Comparison of ENCODE assay signal across 12 cellular contexts in the genomic region with DNA sequence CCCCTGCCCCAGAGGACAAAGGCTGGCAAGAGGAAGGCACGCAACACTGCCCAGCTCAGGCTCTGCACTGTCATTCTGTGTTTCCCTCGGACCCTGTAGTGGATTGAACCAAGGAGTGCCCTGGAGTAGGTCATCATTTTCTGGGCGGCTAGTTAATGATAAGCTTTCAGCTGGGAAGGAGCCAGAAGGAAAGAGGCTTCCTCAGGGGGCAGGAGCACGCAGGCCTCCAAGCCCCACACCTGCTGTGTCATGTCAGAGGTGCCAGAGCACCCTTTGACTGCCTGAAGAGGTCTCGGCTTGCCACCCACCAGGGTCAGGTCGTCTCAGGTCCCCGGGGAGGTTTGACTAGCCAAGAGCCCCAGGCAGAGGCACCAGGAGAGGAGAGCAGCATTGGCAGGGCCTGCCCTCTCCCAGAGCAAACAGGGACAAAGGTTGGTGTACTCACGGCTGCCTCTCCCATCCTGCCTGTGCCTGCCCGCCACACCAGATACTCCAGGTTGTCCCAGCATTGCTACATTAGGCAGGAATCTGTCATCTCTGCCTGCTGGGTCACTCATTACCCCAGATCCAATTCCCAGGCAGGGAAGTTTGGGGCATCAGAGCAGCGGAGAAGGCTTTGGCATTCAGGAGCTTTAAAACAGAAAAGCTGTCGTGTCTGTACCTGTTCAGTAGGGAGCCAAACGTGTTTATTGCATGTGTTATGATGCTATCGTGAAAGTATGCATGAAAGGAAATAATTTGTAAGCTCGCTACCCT. TPM values are rescaled to one million over a fixed set of nuclear protein-coding genes. Genes with fewer than 3 reads are reported as not detected.
DNase-seq lines count a peak whose midpoint lies in the region; ATAC-seq and TF ChIP-seq lines count a peak whose summit lies in the region.
"Had no signal": no experiment of that assay in that cellular context is flagged by ENCODE, and none has a peak within 500 bp of the region (broad histone marks: within the 10 kb centered on the region; RNA-seq: fewer than 3 reads in every experiment).

No MANE protein-coding gene starts in this region.

- H3K27ac Mint-ChIP-seq in nephron = peak overlapping the region; percentile 98 to 99 (median 99)
- H3K27ac Mint-ChIP-seq: activated T-cell treated with anti-CD3 and anti-CD28 coated beads, Interleukin-2, amount 50 U/mL, for 24 hours had no signal

- H3K4me3 ChIP-seq in esophagus squamous epithelium (peak overlapping the region in 3 of 4 donors; percentile 2 to 25 (median 13)), uterus (no peak overlapping the region)

- intact Hi-C loops in esophagus squamous epithelium (cut with DNase I) = no loop called here
- intact Hi-C loops in uterus (cut with DNase I; ENCODE audit: low total_unique reads) = no loop called here

- H3K27me3 Mint-ChIP-seq in nephron (ENCODE audit: low read depth) = peaks cover 8% of the 10 kb centered on the region
- H3K27me3 Mint-ChIP-seq: activated T-cell treated with anti-CD3 and anti-CD28 coated beads, Interleukin-2, amount 50 U/mL, for 24 hours had no signal

- WGBS in esophagus squamous epithelium, 2 donors = 29 to 35% methylated on average over 4 to 8 of the region's 14 CpGs

- peaks cover 3% of the 10 kb centered on the region for H3K9me3 Mint-ChIP-seq in nephron
- H3K9me3 Mint-ChIP-seq: activated T-cell treated with anti-CD3 and anti-CD28 coated beads, Interleukin-2, amount 50 U/mL, for 24 hours had no signal

- ATAC-seq in HG03139 (IDR thresholded peaks at IDR 0.05; ENCODE audit: unreplicated experiment) (no peak), GM18870 (IDR thresholded peaks at IDR 0.05; ENCODE audit: unreplicated experiment) (no peak)

- H3K27ac ChIP-seq in esophagus squamous epithelium (peak overlapping the region; percentile 89 to 96 (median 94)), uterus (peak overlapping the region; percentile 22 to 68)

- H3K9me3 ChIP-seq in esophagus squamous epithelium (no peaks in the 10 kb centered on the region), uterus (no peaks in the 10 kb centered on the region)

- H3K4me1 ChIP-seq in esophagus squamous epithelium (peaks cover 38 to 66% (median 47%) of the 10 kb centered on the region in 3 donors), uterus (no peaks in the 10 kb centered on the region)

- H3K36me3 ChIP-seq in esophagus squamous epithelium = no peaks in the 10 kb centered on the region
- no peaks in the 10 kb centered on the region for H3K36me3 ChIP-seq in uterus

- no peak for TF ChIP-seq CTCF in esophagus squamous epithelium (IDR thresholded peaks at IDR 0.05)
- TF ChIP-seq CTCF in nephron (IDR thresholded peaks at IDR 0.05; ENCODE audit: unreplicated experiment in 3 of 3) = no peak
- TF ChIP-seq CTCF in uterus (IDR thresholded peaks at IDR 0.05) = no peak

- DNase-seq in NCI-H1694 (lab: John Stamatoyannopoulos, UW) = peak; percentile 8
- DNase-seq in NCI-H1694 treated with DMSO at 0.1 percent for 48 hours (lab: John Stamatoyannopoulos, UW) = no peak
- no peak for DNase-seq in esophagus squamous epithelium (lab: John Stamatoyannopoulos, UW)
- no peak for DNase-seq in uterus
- no peak for DNase-seq in ecto neural progenitor cell (ENCODE audit: low spot score)
- DNase-seq: 8988T; activated T-cell treated with anti-CD3 and anti-CD28 coated beads, Interleukin-2, amount 50 U/mL, for 24 hours; NCI-H187 treated with DMSO at 0.1 percent for 48 hours; T-helper 2 cell had no signal

- TF ChIP-seq POLR2A in esophagus squamous epithelium (IDR thresholded peaks at IDR 0.05) (no peak), uterus (IDR thresholded peaks at IDR 0.05) (no peak)

- H3K36me3 Mint-ChIP-seq in nephron (ENCODE audit: low read depth) = peaks cover 29% of the 10 kb centered on the region

- H3K27me3 ChIP-seq in esophagus squamous epithelium (no peaks in the 10 kb centered on the region), uterus (no peaks in the 10 kb centered on the region)

- H3K4me1 Mint-ChIP-seq in nephron = peaks cover 57% of the 10 kb centered on the region

- H3K4me3 Mint-ChIP-seq in nephron = peak overlapping the region in 1 of 3 experiments; percentile 54
- H3K4me3 Mint-ChIP-seq: activated T-cell treated with anti-CD3 and anti-CD28 coated beads, Interleukin-2, amount 50 U/mL, for 24 hours had no signal

RNA-seq across cellular contexts. Expression of gene ATP2A2, which starts 33.5 kb away (rescaled TPM):
- 100 to 1,000 TPM; 147 to 263 (median 177) TPM for total RNA-seq in esophagus squamous epithelium
- 100 to 1,000 TPM in 2 of 4 donors, 10 to 100 TPM in 2; 61.5 to 173 (median 97.9) TPM for total RNA-seq in uterus

Comparison
In these comparisons a context has a peak if more than half of its experiments do, and no peak if none do; other contexts are left out.
1. H3K4me3 ChIP-seq: peak in esophagus squamous epithelium (3 of 4); none in uterus (0 of 2).